Comparison of ENCODE assay signal across 8 cellular contexts in the genomic region with DNA sequence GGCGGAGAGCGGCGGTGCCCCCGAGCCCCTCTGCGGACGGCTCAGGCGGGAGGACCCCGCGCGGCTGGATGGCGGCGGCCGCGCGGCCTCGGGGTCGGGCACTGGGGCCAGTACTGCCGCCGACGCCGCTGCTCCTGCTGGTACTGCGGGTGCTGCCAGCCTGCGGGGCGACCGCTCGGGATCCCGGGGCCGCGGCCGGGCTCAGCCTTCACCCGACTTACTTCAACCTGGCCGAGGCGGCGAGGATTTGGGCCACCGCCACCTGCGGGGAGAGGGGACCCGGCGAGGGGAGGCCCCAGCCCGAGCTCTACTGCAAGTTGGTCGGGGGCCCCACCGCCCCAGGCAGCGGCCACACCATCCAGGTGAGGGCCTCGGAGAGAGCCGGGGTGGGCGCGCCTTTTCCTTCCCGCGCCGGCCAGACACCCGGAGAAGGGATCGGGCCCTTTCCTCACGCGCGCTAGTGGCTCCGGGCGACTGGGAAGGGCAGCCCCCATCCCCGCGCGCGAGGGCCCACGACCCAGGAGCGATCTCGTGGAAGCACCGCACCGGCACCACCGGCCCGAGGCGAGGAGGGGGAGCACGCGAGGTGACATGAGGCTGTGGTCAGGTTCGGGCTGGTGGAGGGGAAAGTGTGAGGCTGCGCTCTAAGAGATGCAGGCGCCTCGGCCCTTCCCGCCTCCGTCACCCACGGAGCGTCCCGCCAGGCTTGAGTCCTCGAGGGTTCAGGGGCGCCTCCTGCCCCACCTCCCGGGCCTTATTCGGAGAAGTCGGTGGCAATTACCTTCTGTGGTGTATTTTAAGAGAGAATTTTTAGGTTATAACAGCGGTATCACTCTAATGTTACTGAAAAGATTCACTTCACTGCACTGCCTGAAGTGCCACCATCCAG. TPM values are rescaled to one million over a fixed set of nuclear protein-coding genes. Genes with fewer than 3 reads are reported as not detected.
DNase-seq lines count a peak whose midpoint lies in the region; ATAC-seq and TF ChIP-seq lines count a peak whose summit lies in the region.

No MANE protein-coding gene starts in this region.

- ATAC-seq in GM18520 (IDR thresholded peaks at IDR 0.05; ENCODE audit: unreplicated experiment) (no peak), HG02571 (IDR thresholded peaks at IDR 0.05; ENCODE audit: unreplicated experiment) (no peak)

- no peaks in the 10 kb centered on the region for H3K9me3 ChIP-seq in breast epithelium
- H3K9me3 ChIP-seq in liver (ENCODE audit: control insufficient read depth in 4 of 4, low read length in 3 of 4), result no peaks in the 10 kb centered on the region
- no peaks in the 10 kb centered on the region for H3K9me3 ChIP-seq in stomach smooth muscle (ENCODE audit: control insufficient read depth in 2 of 2, low read length in 2 of 2)

- peaks cover 0 to 5% of the 10 kb centered on the region in 2 donors for H3K4me1 ChIP-seq in breast epithelium
- peaks cover 10 to 18% (median 15%) of the 10 kb centered on the region in 4 donors for H3K4me1 ChIP-seq in liver (ENCODE audit: control insufficient read depth in 4 of 4, insufficient read depth in 4 of 4, low read length in 3 of 4)
- H3K4me1 ChIP-seq in stomach smooth muscle (ENCODE audit: control insufficient read depth, insufficient read depth, low read length), result peaks cover 15% of the 10 kb centered on the region

- 4% methylated on average over 85 of the region's 85 CpGs for WGBS in liver

- H3K9ac ChIP-seq in liver (ENCODE audit: low read depth in 1 of 2, low read length in 2 of 2), result no peak overlapping the region
- H3K9ac ChIP-seq in stomach smooth muscle (ENCODE audit: low read length in 2 of 2), result no peak overlapping the region

- H3K4me3 ChIP-seq in GM08714 (ENCODE audit: low read length), result peak overlapping the region; percentile 56; the same call in 1 of the 2 replicates
- peak overlapping the region; percentile 61 to 82 (median 66) for H3K4me3 ChIP-seq in breast epithelium
- H3K4me3 ChIP-seq in liver (ENCODE audit: low read depth in 1 of 3, low read length in 3 of 3), result peak overlapping the region in 2 of 3 donors; percentile 47 to 69
- peak overlapping the region; percentile 65 to 72 for H3K4me3 ChIP-seq in stomach smooth muscle (ENCODE audit: low read length in 2 of 2)

- no peaks in the 10 kb centered on the region for H3K36me3 ChIP-seq in breast epithelium
- no peaks in the 10 kb centered on the region for H3K36me3 ChIP-seq in liver (ENCODE audit: control insufficient read depth in 4 of 4, insufficient read depth in 3 of 4, low read depth in 1 of 4, low read length in 3 of 4)
- no peaks in the 10 kb centered on the region for H3K36me3 ChIP-seq in stomach smooth muscle (ENCODE audit: control insufficient read depth in 2 of 2, insufficient read depth in 2 of 2, low read length in 2 of 2)

- H3K27ac ChIP-seq in breast epithelium (peak overlapping the region; percentile 66 to 85), liver (ENCODE audit: low read depth in 1 of 2, low read length in 2 of 2) (no peak overlapping the region), stomach smooth muscle (ENCODE audit: low read length) (no peak overlapping the region)

- H3K27me3 ChIP-seq in breast epithelium (no peaks in the 10 kb centered on the region), liver (ENCODE audit: control insufficient read depth in 4 of 4, insufficient read depth in 4 of 4, low read length in 3 of 4) (peaks cover 0 to 5% (median 2%) of the 10 kb centered on the region in 4 donors), stomach smooth muscle (ENCODE audit: control insufficient read depth in 1 of 2, insufficient read depth in 2 of 2, low read length in 2 of 2) (peaks cover 5 to 22% of the 10 kb centered on the region in 2 donors)

- intact Hi-C loops in breast epithelium (cut with DNase I; ENCODE audit: low total_unique reads), result loop anchor here (10.0 kb wide), 1 partner anchor 185 kb away; a partner anchor contains a TSS

- no peak for TF ChIP-seq CTCF in breast epithelium (IDR thresholded peaks at IDR 0.05)
- no peak for TF ChIP-seq CTCF in liver (IDR thresholded peaks at IDR 0.05; ENCODE audit: low read depth, low read length, missing input control)

- no peak for TF ChIP-seq POLR2A in breast epithelium (IDR thresholded peaks at IDR 0.05)

- TF ChIP-seq RAD21 in liver (IDR thresholded peaks at IDR 0.05), result no peak

- DNase-seq in NCI-H146 (lab: John Stamatoyannopoulos, UW) (peak; percentile 70), breast epithelium (ENCODE audit: low spot score in 2 of 2) (peak in 1 of 2 donors; percentile 56), D341Med (ENCODE audit: low spot score) (no peak)

TF ChIP-seq in liver, 16 proteins besides CTCF, POLR2A, EP300 and RAD21:
- TF ChIP-seq, protein P1, sequence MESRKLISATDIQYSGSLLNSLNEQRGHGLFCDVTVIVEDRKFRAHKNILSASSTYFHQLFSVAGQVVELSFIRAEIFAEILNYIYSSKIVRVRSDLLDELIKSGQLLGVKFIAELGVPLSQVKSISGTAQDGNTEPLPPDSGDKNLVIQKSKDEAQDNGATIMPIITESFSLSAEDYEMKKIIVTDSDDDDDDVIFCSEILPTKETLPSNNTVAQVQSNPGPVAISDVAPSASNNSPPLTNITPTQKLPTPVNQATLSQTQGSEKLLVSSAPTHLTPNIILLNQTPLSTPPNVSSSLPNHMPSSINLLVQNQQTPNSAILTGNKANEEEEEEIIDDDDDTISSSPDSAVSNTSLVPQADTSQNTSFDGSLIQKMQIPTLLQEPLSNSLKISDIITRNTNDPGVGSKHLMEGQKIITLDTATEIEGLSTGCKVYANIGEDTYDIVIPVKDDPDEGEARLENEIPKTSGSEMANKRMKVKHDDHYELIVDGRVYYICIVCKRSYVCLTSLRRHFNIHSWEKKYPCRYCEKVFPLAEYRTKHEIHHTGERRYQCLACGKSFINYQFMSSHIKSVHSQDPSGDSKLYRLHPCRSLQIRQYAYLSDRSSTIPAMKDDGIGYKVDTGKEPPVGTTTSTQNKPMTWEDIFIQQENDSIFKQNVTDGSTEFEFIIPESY (IDR thresholded peaks at IDR 0.05), result no peak
- TF ChIP-seq, protein P2, sequence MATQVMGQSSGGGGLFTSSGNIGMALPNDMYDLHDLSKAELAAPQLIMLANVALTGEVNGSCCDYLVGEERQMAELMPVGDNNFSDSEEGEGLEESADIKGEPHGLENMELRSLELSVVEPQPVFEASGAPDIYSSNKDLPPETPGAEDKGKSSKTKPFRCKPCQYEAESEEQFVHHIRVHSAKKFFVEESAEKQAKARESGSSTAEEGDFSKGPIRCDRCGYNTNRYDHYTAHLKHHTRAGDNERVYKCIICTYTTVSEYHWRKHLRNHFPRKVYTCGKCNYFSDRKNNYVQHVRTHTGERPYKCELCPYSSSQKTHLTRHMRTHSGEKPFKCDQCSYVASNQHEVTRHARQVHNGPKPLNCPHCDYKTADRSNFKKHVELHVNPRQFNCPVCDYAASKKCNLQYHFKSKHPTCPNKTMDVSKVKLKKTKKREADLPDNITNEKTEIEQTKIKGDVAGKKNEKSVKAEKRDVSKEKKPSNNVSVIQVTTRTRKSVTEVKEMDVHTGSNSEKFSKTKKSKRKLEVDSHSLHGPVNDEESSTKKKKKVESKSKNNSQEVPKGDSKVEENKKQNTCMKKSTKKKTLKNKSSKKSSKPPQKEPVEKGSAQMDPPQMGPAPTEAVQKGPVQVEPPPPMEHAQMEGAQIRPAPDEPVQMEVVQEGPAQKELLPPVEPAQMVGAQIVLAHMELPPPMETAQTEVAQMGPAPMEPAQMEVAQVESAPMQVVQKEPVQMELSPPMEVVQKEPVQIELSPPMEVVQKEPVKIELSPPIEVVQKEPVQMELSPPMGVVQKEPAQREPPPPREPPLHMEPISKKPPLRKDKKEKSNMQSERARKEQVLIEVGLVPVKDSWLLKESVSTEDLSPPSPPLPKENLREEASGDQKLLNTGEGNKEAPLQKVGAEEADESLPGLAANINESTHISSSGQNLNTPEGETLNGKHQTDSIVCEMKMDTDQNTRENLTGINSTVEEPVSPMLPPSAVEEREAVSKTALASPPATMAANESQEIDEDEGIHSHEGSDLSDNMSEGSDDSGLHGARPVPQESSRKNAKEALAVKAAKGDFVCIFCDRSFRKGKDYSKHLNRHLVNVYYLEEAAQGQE (IDR thresholded peaks at IDR 0.05), result no peak
- TF ChIP-seq EGR1 (IDR thresholded peaks at IDR 0.05; ENCODE audit: low read depth in 2 of 2) (no peak), HNF4G (IDR thresholded peaks at IDR 0.05) (no peak), HNF4A (conservative IDR thresholded peaks at IDR 0.05) (no peak), GABPA (IDR thresholded peaks at IDR 0.05 in 1 of 2, conservative IDR thresholded peaks at IDR 0.05 in 1 of 2) (no peak), RXRA (IDR thresholded peaks at IDR 0.05) (no peak), TAF1 (conservative IDR thresholded peaks at IDR 0.05) (no peak), FOXA1 (IDR thresholded peaks at IDR 0.05) (no peak), SP1 (IDR thresholded peaks at IDR 0.05) (no peak), YY1 (IDR thresholded peaks at IDR 0.05) (no peak), FOXA2 (IDR thresholded peaks at IDR 0.05) (no peak)
- TF ChIP-seq, protein P3, sequence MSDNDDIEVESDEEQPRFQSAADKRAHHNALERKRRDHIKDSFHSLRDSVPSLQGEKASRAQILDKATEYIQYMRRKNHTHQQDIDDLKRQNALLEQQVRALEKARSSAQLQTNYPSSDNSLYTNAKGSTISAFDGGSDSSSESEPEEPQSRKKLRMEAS (IDR thresholded peaks at IDR 0.05), result no peak
TF ChIP-seq in liver: peak in this region for 0.

RNA-seq across cellular contexts. Expression of a gene that starts 0.6 kb away (rescaled TPM):
- total RNA-seq in breast epithelium, result 100 to 1,000 TPM in 2 of 3 donors, 10 to 100 TPM in 1; 43.4 to 173 (median 127) TPM
- 1 to 10 TPM in 1 of 2 donors, under 1 TPM in 1; 0.28 to 3.9 TPM for total RNA-seq in liver
- polyA plus RNA-seq in liver, result under 1 TPM; 0.26 to 0.46 TPM

RNA-seq across cellular contexts. Expression of a gene that starts 27.1 kb away (rescaled TPM):
- 10 to 100 TPM in 1 of 3 donors, 1 to 10 TPM in 2; 8.8 to 13.8 (median 9.9) TPM for total RNA-seq in breast epithelium
- total RNA-seq in liver, result under 1 TPM; 0.28 to 0.50 TPM
- polyA plus RNA-seq in liver, result under 1 TPM; 0.14 to 0.39 TPM

Comparison
In these comparisons a context has a peak if more than half of its experiments do, and no peak if none do; other contexts are left out.
1. H3K27ac ChIP-seq: peak in breast epithelium (2 of 2); none in liver (0 of 2) and stomach smooth muscle (single experiment).
2. RNA of a gene that starts 0.6 kb away (total RNA-seq): 43.4 to 173 TPM in breast epithelium; 0.28 to 3.9 TPM in liver; every median in the first group is over 4 times any median in the second.
3. RNA of a gene that starts 27.1 kb away (total RNA-seq): 8.8 to 13.8 TPM in breast epithelium; 0.28 to 0.50 TPM in liver; every median in the first group is over 4 times any median in the second.
4. Peak in every context shown above with its lines, with median percentiles within 50 percentile points of each other: H3K4me3 ChIP-seq.